Comparison of ENCODE assay signal across 1 cellular context in the genomic region with DNA sequence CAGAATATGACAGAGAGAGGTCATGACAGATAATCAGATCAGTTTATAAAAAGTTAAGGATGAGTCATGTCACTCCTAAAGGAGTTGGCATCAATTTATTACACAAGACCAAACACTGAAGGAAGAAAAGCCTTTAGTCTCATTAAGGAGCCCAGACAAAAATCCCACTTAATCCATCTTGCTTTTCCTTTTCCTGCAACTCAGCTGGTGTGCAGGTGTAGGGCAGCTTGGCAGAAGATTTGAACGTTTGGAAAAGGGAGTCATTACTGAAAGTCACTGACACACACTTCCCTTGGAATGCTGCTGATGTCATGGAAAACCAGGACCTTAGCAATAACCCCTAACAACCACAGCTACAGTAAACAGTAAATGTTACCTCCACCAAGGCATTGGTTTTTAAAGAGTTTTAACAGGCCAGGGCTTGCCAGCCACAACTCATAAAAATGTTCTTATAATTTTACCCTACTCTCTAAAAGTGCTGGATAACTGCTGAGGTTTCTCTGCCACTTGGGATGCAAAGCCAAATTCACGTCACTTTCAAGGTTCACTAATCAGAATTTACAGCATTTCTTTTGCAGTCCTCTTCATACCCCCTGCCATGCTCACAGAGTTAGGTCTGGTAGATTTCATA.
TF ChIP-seq lines count a peak whose summit lies in the region.

No MANE protein-coding gene starts in this region.

TF ChIP-seq in HEK293, 187 proteins besides CTCF, POLR2A, EP300 and RAD21 (continued from another document):
- no peak for TF ChIP-seq ZNF148 (tag by site-specific recombination; IDR thresholded peaks at IDR 0.05; ENCODE audit: borderline replicate concordance)
- no peak for TF ChIP-seq ZNF248 (tag by site-specific recombination; IDR thresholded peaks at IDR 0.05)
- peak; percentile 44 for TF ChIP-seq ZFP69B (tag by site-specific recombination; IDR thresholded peaks at IDR 0.05)
- no peak for TF ChIP-seq ZNF548 (tag by site-specific recombination; IDR thresholded peaks at IDR 0.05)
- no peak for TF ChIP-seq ZNF777 (tag by site-specific recombination; IDR thresholded peaks at IDR 0.05; ENCODE audit: borderline replicate concordance)
